Comparison of ENCODE assay signal across 29 cellular contexts in genomic region chr20:63329331-63330083, GRCh38. TPM values are rescaled to one million over a fixed set of nuclear protein-coding genes. Genes with fewer than 3 reads are reported as not detected.
"Had no signal": no experiment of that assay in that cellular context is flagged by ENCODE, and none has a peak within 500 bp of the region (broad histone marks: within the 10 kb centered on the region; RNA-seq: fewer than 3 reads in every experiment).

No MANE protein-coding gene starts in this region.

- H3K36me3 ChIP-seq: esophagus muscularis mucosa, heart right ventricle, suprapubic skin, tibial artery, upper lobe of right lung, WERI-Rb-1 had no signal

- H3K4me1 Mint-ChIP-seq: activated CD4-positive, alpha-beta T cell treated with anti-CD3 and anti-CD28 coated beads, Interleukin-2, amount 10 ng/mL, durations not matched to agents 24 days and 14 days; activated naive CD8-positive, alpha-beta T cell treated with anti-CD3 and anti-CD28 coated beads for 36 hours; stimulated activated memory B cell treated with anti-CD40 and anti-IgM and Interleukin-4, amounts not matched to agents 10 μg/mL and 1 μg/mL and 100 μg/mL, for 72 hours had no signal

- H3K4me3 Mint-ChIP-seq: activated CD4-positive, alpha-beta T cell treated with anti-CD3 and anti-CD28 coated beads, Interleukin-2, amount 10 ng/mL, durations not matched to agents 24 days and 14 days; activated naive CD4-positive, alpha-beta T cell treated with anti-CD3 and anti-CD28 coated beads for 36 hours; activated naive CD8-positive, alpha-beta T cell treated with anti-CD3 and anti-CD28 coated beads for 36 hours; dendritic cell treated with granulocyte-macrophage colony-stimulating factor and Interleukin-4, amounts not matched to agents 40 ng/mL and 50 ng/mL, for 4 days; mesothelial cell of epicardium; naive thymus-derived CD4-positive, alpha-beta T cell; neural crest cell; stimulated activated memory B cell treated with anti-CD40 and anti-IgM and Interleukin-4, amounts not matched to agents 10 μg/mL and 1 μg/mL and 100 μg/mL, for 72 hours had no signal

- H3K36me3 Mint-ChIP-seq: activated naive CD8-positive, alpha-beta T cell treated with anti-CD3 and anti-CD28 coated beads for 36 hours had no signal

- DNase-seq: activated CD4-positive, alpha-beta T cell treated with anti-CD3 and anti-CD28 coated beads, Interleukin-2, amount 10 ng/mL, durations not matched to agents 24 days and 14 days; activated CD4-positive, CD25-positive, alpha-beta regulatory T cell treated with anti-CD3 and anti-CD28 coated beads, Interleukin-2, amount 50 U/mL, for 72 hours; activated effector memory CD4-positive, alpha-beta T cell treated with anti-CD3 and anti-CD28 coated beads, Interleukin-2, amount 50 U/mL, for 16 hours; activated naive CD4-positive, alpha-beta T cell treated with anti-CD3 and anti-CD28 coated beads for 36 hours; activated naive CD8-positive, alpha-beta T cell treated with anti-CD3 and anti-CD28 coated beads for 36 hours; activated T-cell treated with anti-CD3 and anti-CD28 coated beads for 4 hours; amygdala; central memory CD4-positive, alpha-beta T cell; effector CD4-positive, alpha-beta T cell; foreskin keratinocyte; mammary epithelial cell; naive thymus-derived CD4-positive, alpha-beta T cell; stimulated activated CD4-positive, alpha-beta T cell treated with anti-CD3 and anti-CD28 coated beads, Interleukin-4, amount 100 ng/mL, for 24 hours; T-helper 9 cell; tibial artery; upper lobe of right lung; WERI-Rb-1 had no signal

- H3K4me3 ChIP-seq: esophagus muscularis mucosa, heart right ventricle, skin epidermis, suprapubic skin, tibial artery, upper lobe of right lung had no signal

- H3K27ac ChIP-seq: esophagus muscularis mucosa, foreskin keratinocyte, heart right ventricle, skin epidermis, suprapubic skin, tibial artery, upper lobe of right lung had no signal

- H3K27me3 Mint-ChIP-seq: activated CD4-positive, alpha-beta T cell treated with anti-CD3 and anti-CD28 coated beads, Interleukin-2, amount 10 ng/mL, durations not matched to agents 24 days and 14 days had no signal

- H3K9me3 ChIP-seq: suprapubic skin, upper lobe of right lung had no signal

- H3K27ac Mint-ChIP-seq: activated CD4-positive, alpha-beta T cell treated with anti-CD3 and anti-CD28 coated beads, Interleukin-2, amount 10 ng/mL, durations not matched to agents 24 days and 14 days; activated naive CD4-positive, alpha-beta T cell treated with anti-CD3 and anti-CD28 coated beads for 36 hours; activated naive CD8-positive, alpha-beta T cell treated with anti-CD3 and anti-CD28 coated beads for 36 hours; dendritic cell treated with granulocyte-macrophage colony-stimulating factor and Interleukin-4, amounts not matched to agents 40 ng/mL and 50 ng/mL, for 4 days; mesothelial cell of epicardium; stimulated activated memory B cell treated with anti-CD40 and anti-IgM and Interleukin-4, amounts not matched to agents 10 μg/mL and 1 μg/mL and 100 μg/mL, for 72 hours had no signal

- H3K4me1 ChIP-seq: esophagus muscularis mucosa, foreskin keratinocyte, heart right ventricle, tibial artery, upper lobe of right lung had no signal

- ATAC-seq: foreskin keratinocyte; heart right ventricle; naive thymus-derived CD4-positive, alpha-beta T cell; sciatic nerve; stimulated activated memory B cell treated with anti-CD40 and anti-IgM and Interleukin-4, amounts not matched to agents 10 μg/mL and 1 μg/mL and 100 μg/mL, for 72 hours; upper lobe of right lung had no signal

RNA-seq across cellular contexts. Expression of gene CHRNA4, which starts 31.6 kb away (rescaled TPM):
- total RNA-seq: activated CD4-positive, alpha-beta T cell treated with anti-CD3 and anti-CD28 coated beads, Interleukin-2, amount 10 ng/mL, durations not matched to agents 24 days and 14 days; activated naive CD4-positive, alpha-beta T cell treated with anti-CD3 and anti-CD28 coated beads for 36 hours; activated naive CD8-positive, alpha-beta T cell treated with anti-CD3 and anti-CD28 coated beads for 36 hours; esophagus muscularis mucosa; foreskin keratinocyte; mammary epithelial cell; naive thymus-derived CD4-positive, alpha-beta T cell; omental fat pad; suprapubic skin; T-helper 1 cell treated with Interleukin-12 subunit alpha and Interleukin-12 subunit beta and Interleukin-4 antibody, amounts not matched to agents 30 ng/mL and 1 ng/mL, for 36 hours had no signal
- polyA plus RNA-seq: foreskin keratinocyte; mammary epithelial cell; naive thymus-derived CD4-positive, alpha-beta T cell had no signal

RNA-seq across cellular contexts. Expression of gene COL20A1, which starts 36.5 kb away (rescaled TPM):
- total RNA-seq: activated CD4-positive, alpha-beta T cell treated with anti-CD3 and anti-CD28 coated beads, Interleukin-2, amount 10 ng/mL, durations not matched to agents 24 days and 14 days; foreskin keratinocyte; liver; mammary epithelial cell; omental fat pad; suprapubic skin; upper lobe of right lung had no signal
- polyA plus RNA-seq: foreskin keratinocyte; heart right ventricle; liver; mammary epithelial cell; naive thymus-derived CD4-positive, alpha-beta T cell had no signal
